ENCODE assay signal across 10 cellular contexts in the genomic region with DNA sequence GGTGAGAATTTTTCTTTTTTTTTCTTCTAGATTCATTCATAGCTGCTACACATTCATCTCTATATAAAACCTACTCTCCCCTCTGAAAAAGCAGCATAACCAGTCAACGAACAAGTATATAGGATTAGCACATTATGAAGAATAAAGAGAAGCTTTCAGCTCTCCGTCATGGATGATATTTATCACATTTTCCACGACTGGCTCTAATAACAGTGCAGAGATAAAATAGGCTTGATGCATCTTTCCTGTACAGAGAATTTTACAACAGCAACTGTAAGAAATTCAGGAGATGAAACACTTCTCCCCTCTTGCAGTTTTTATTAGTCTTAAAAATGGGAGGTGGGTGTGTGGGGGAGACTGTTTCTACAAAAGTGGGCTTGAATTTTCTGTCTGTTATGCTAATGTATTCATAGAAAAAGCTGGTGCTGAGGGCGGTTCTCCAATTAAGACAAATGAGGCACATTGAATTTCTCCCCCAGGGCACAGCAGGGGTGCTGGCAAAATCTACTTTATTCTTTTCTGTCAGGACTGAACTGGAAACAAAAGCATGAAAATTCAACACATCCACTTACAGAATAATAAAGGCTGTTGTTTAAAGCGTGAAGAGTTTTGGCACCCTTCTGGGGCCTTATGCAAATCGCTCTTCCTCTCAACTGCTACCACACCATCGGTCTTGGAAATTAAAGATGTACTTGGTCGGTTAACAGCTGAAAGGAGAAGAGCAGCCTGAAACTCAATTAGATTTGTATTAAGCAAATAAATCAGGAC.
DNase-seq lines count a peak whose midpoint lies in the region; ATAC-seq, FAIRE-seq and TF ChIP-seq lines count a peak whose summit lies in the region.
"Had no signal": no experiment of that assay in that cellular context is flagged by ENCODE, and none has a peak within 500 bp of the region (broad histone marks: within the 10 kb centered on the region; RNA-seq: fewer than 3 reads in every experiment).

No MANE protein-coding gene starts in this region.

- H3K4me2 ChIP-seq in osteoblast (ENCODE audit: insufficient read depth, low read length), result no peak overlapping the region

- DNase-seq in GM12891 (ENCODE audit: insufficient read length, low spot score) (peak; percentile 22), NCI-H1048 (lab: John Stamatoyannopoulos, UW) (peak; percentile 77), iPS DF 19.7 (ENCODE audit: low read depth, low spot score) (peak; percentile 89), NCI-H510A (lab: John Stamatoyannopoulos, UW) (no peak), foreskin keratinocyte (no peak), NCI-H187 (lab: John Stamatoyannopoulos, UW) (no peak), osteoblast (ENCODE audit: insufficient read length, low spot score, missing footprints) (no peak)
- DNase-seq: activated naive CD8-positive, alpha-beta T cell treated with anti-CD3 and anti-CD28 coated beads, Interleukin-2, amount 10 ng/mL, durations not matched to agents 7 days and 5 days had no signal

- ATAC-seq in GM21786 (IDR thresholded peaks at IDR 0.05; ENCODE audit: unreplicated experiment) (peak; percentile 97), foreskin keratinocyte (no peak)

- no peaks in the 10 kb centered on the region for H3K79me2 ChIP-seq in osteoblast (ENCODE audit: insufficient read depth, low read length)

- H3K9me3 ChIP-seq in osteoblast (ENCODE audit: low read depth, low read length), result no peaks in the 10 kb centered on the region
- H3K9me3 ChIP-seq: neutrophil had no signal

- TF ChIP-seq POLR2A in GM12891 (IDR thresholded peaks at IDR 0.05; ENCODE audit: low read depth, low read length), result no peak

- no peak overlapping the region for H2AFZ ChIP-seq in osteoblast (ENCODE audit: low read length)

- H3K27ac ChIP-seq in foreskin keratinocyte (no peak overlapping the region), osteoblast (ENCODE audit: low read depth, low read length) (no peak overlapping the region)
- H3K27ac ChIP-seq: neutrophil had no signal

- H3K27me3 ChIP-seq in foreskin keratinocyte (no peaks in the 10 kb centered on the region), osteoblast (ENCODE audit: insufficient read depth, low read length) (no peaks in the 10 kb centered on the region)
- H3K27me3 ChIP-seq: neutrophil had no signal

- peak; percentile 86 for FAIRE-seq in GM12891 (lab: Jason Lieb, UNC)

- no peak overlapping the region for H3K4me3 ChIP-seq in osteoblast (ENCODE audit: insufficient read depth, low read length)

- H3K4me1 ChIP-seq in foreskin keratinocyte, result peaks cover 10% of the 10 kb centered on the region
- H3K4me1 ChIP-seq in osteoblast (ENCODE audit: insufficient read depth, low read length), result no peaks in the 10 kb centered on the region

- no peaks in the 10 kb centered on the region for H3K36me3 ChIP-seq in osteoblast (ENCODE audit: insufficient read depth, low read length)
- H3K36me3 ChIP-seq: neutrophil had no signal

- TF ChIP-seq CTCF in foreskin keratinocyte (conservative IDR thresholded peaks at IDR 0.05) (no peak), osteoblast (IDR thresholded peaks at IDR 0.05; ENCODE audit: extremely low read depth, low read depth, low read length) (no peak)

- no peaks in the 10 kb centered on the region for H4K20me1 ChIP-seq in osteoblast (ENCODE audit: insufficient read depth, low read length)

TF ChIP-seq in GM12891, 5 proteins besides CTCF, POLR2A, EP300 and RAD21:
- no peak for TF ChIP-seq PAX5 (IDR thresholded peaks at IDR 0.05; ENCODE audit: insufficient read depth, low read length, severe bottlenecking)
- TF ChIP-seq POLR2AphosphoS5 (IDR thresholded peaks at IDR 0.05; ENCODE audit: low read depth, low read length), result no peak
- TF ChIP-seq TAF1 (IDR thresholded peaks at IDR 0.05; ENCODE audit: low read depth, low read length), result no peak
- TF ChIP-seq POU2F2 (IDR thresholded peaks at IDR 0.05; ENCODE audit: low read depth, low read length), result peak; percentile 98
- peak; percentile 29; the same call in 1 of the 2 replicates for TF ChIP-seq SPI1 (IDR thresholded peaks at IDR 0.05; ENCODE audit: low read depth, low read length)

Comparison
In these comparisons a context has a peak if more than half of its experiments do, and no peak if none do; other contexts are left out.
1. DNase-seq: peak in GM12891 (single experiment), NCI-H1048 (single experiment) and iPS DF 19.7 (single experiment); none in NCI-H510A (single experiment), foreskin keratinocyte (0 of 2), NCI-H187 (0 of 2) and osteoblast (single experiment).